In the genomic region with DNA sequence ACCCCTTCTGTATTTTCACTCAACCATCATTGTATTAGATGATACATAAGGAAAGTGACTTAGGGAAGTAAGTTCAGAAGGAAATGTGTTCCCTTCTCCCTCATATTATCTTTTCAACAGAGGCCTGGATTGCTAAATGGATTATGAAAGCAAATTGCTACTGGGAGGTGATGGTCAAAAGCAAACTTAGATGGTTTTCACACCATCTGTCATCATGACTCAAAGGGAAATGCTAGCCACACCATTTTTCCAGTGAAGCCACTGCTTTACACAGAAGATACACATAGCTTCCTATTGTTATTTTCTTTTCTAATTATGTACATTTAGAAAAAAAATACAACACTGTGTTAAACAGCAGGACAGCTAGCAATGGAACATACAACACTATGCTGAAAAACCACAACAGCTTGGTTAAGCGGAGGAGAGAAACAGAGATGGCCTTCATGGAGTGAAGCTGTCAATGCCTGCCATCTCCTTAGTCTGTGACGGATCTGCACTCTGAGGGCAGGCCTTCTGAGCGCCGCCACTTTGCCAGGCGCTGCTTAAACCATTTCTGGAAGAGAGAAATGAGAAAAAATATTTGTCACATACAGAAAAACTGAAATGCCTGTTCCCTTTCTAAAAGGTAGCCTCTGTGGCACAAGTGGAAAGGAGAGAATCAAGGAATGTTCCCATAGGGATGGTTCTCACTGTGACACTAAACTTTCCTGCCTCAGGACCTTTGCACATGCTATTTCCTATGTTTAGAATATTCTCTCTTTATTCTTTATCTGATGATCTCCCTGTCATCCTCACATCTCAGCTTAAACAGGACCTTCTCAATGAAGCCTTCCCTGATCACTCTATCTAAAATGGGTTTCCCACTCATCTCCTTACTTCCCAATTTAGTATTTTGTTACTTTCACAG, we compare ENCODE assay signal across 16 cellular contexts. TPM values are rescaled to one million over a fixed set of nuclear protein-coding genes. Genes with fewer than 3 reads are reported as not detected.
DNase-seq lines count a peak whose midpoint lies in the region; ATAC-seq and TF ChIP-seq lines count a peak whose summit lies in the region.
"Had no signal": no experiment of that assay in that cellular context is flagged by ENCODE, and none has a peak within 500 bp of the region (broad histone marks: within the 10 kb centered on the region; RNA-seq: fewer than 3 reads in every experiment).

No MANE protein-coding gene starts in this region.

- no peaks in the 10 kb centered on the region for H3K4me1 ChIP-seq in SJCRH30
- H3K4me1 ChIP-seq: right atrium auricular region had no signal

- peaks cover 10% of the 10 kb centered on the region for H3K9me3 Mint-ChIP-seq in activated naive CD8-positive, alpha-beta T cell treated with anti-CD3 and anti-CD28 coated beads for 36 hours

- H3K27ac Mint-ChIP-seq in activated naive CD8-positive, alpha-beta T cell treated with anti-CD3 and anti-CD28 coated beads for 36 hours: peak overlapping the region; percentile 57

- H3K4me3 Mint-ChIP-seq in activated naive CD8-positive, alpha-beta T cell treated with anti-CD3 and anti-CD28 coated beads for 36 hours: no peak overlapping the region
- H3K4me3 Mint-ChIP-seq: naive thymus-derived CD8-positive, alpha-beta T cell had no signal

- in situ Hi-C loops in GM13977 (cut with MboI; ENCODE audit: low pct_unique_long_range_greater_than_20kb, low sequenced_read_pairs, unreplicated experiment): no loop called here

- H3K36me3 Mint-ChIP-seq in activated naive CD8-positive, alpha-beta T cell treated with anti-CD3 and anti-CD28 coated beads for 36 hours: peaks cover 32% of the 10 kb centered on the region

- no peak overlapping the region for H3K4me3 ChIP-seq in SJCRH30
- H3K4me3 ChIP-seq: GM12878, right atrium auricular region had no signal

- no peaks in the 10 kb centered on the region for H3K27me3 Mint-ChIP-seq in activated naive CD8-positive, alpha-beta T cell treated with anti-CD3 and anti-CD28 coated beads for 36 hours
- H3K27me3 Mint-ChIP-seq: naive thymus-derived CD8-positive, alpha-beta T cell had no signal

- peaks cover 51% of the 10 kb centered on the region for H3K4me1 Mint-ChIP-seq in activated naive CD8-positive, alpha-beta T cell treated with anti-CD3 and anti-CD28 coated beads for 36 hours

- peaks cover 5% of the 10 kb centered on the region; the same call in 1 of the 2 replicates for H3K27me3 ChIP-seq in SJCRH30
- H3K27me3 ChIP-seq: right atrium auricular region had no signal

- H3K36me3 ChIP-seq in SJCRH30: no peaks in the 10 kb centered on the region; the same call in 1 of the 2 replicates
- H3K36me3 ChIP-seq: right atrium auricular region had no signal

- H3K27ac ChIP-seq in SJCRH30: no peak overlapping the region
- H3K27ac ChIP-seq: C4-2B, right atrium auricular region had no signal

- ATAC-seq in GM18520 (IDR thresholded peaks at IDR 0.05; ENCODE audit: unreplicated experiment): peak; percentile 50
- ATAC-seq: GM12878; naive thymus-derived CD8-positive, alpha-beta T cell had no signal

- TF ChIP-seq CTCF in GM13977 (IDR thresholded peaks at IDR 0.05; ENCODE audit: extremely low read depth, insufficient read depth, missing control alignments): no peak

- DNase-seq in MV-4-11 (lab: John Stamatoyannopoulos, UW) (peak; percentile 88), iris pigment epithelial cell (ENCODE audit: low read depth) (peak; percentile 40), cortex of kidney (lab: John Stamatoyannopoulos, UW) (no peak), NCI-H524 treated with DMSO at 0.1 percent for 48 hours (lab: John Stamatoyannopoulos, UW) (no peak), GM13977 (ENCODE audit: low spot score) (no peak), SJCRH30 (no peak)
- DNase-seq in activated naive CD8-positive, alpha-beta T cell treated with anti-CD3 and anti-CD28 coated beads for 36 hours: no peak
- DNase-seq: activated naive CD4-positive, alpha-beta T cell treated with anti-CD3 and anti-CD28 coated beads, Interleukin-2, amount 50 U/mL, for 16 hours; naive thymus-derived CD8-positive, alpha-beta T cell; NCI-H1092; OCI-M1 had no signal

- no peaks in the 10 kb centered on the region; the same call in 1 of the 2 replicates for H3K9me3 ChIP-seq in SJCRH30 (replicated peaks)

RNA-seq across cellular contexts. Expression of gene HOPX, which starts 32.6 kb away (rescaled TPM):
- total RNA-seq in activated naive CD8-positive, alpha-beta T cell treated with anti-CD3 and anti-CD28 coated beads for 36 hours: 10 to 100 TPM; 16.5 to 18.1 TPM
- total RNA-seq in SJCRH30 (2014; rRNA removed; shearing (Covaris generic)): not detected in 2 replicates
- total RNA-seq: Daoy had no signal

Comparison
In these comparisons a context has a peak if more than half of its experiments do, and no peak if none do; other contexts are left out.
1. DNase-seq: peak in MV-4-11 (single experiment) and iris pigment epithelial cell (single experiment); none in activated naive CD8-positive, alpha-beta T cell treated with anti-CD3 and anti-CD28 coated beads for 36 hours (single experiment), cortex of kidney (single experiment), NCI-H524 treated with DMSO at 0.1 percent for 48 hours (single experiment), GM13977 (single experiment) and SJCRH30 (0 of 2).
2. RNA of gene HOPX, which starts 32.6 kb away (total RNA-seq): 16.5 to 18.1 TPM in activated naive CD8-positive, alpha-beta T cell treated with anti-CD3 and anti-CD28 coated beads for 36 hours; not detected in SJCRH30; every median in the first group is over 10 times any median in the second.